ENCODE assay signal across 9 cellular contexts in genomic region chrX:134377537-134377936, GRCh38. TPM values are rescaled to one million over a fixed set of nuclear protein-coding genes. Genes with fewer than 3 reads are reported as not detected.
DNase-seq lines count a peak whose midpoint lies in the region; ATAC-seq, FAIRE-seq and TF ChIP-seq lines count a peak whose summit lies in the region.
"Had no signal": no experiment of that assay in that cellular context is flagged by ENCODE, and none has a peak within 500 bp of the region (broad histone marks: within the 10 kb centered on the region; RNA-seq: fewer than 3 reads in every experiment).

No MANE protein-coding gene starts in this region.

- H3K36me3 ChIP-seq in Peyer's patch (peaks cover 0 to 8% (median 0%) of the 10 kb centered on the region in 3 donors), bronchial epithelial cell (ENCODE audit: control insufficient read depth, insufficient read depth, low read length) (no peaks in the 10 kb centered on the region)

- no peak overlapping the region for H3K4me3 Mint-ChIP-seq in T-helper 17 cell

- H3K4me1 ChIP-seq in Peyer's patch: no peaks in the 10 kb centered on the region

- no peak overlapping the region for H3K27ac ChIP-seq in Peyer's patch

- no peak overlapping the region for H3K27ac Mint-ChIP-seq in T-helper 17 cell
- H3K27ac Mint-ChIP-seq: activated T-cell treated with anti-CD3 and anti-CD28 coated beads, Interleukin-2, amount 50 U/mL, for 72 hours had no signal

- H3K4me3 ChIP-seq in Peyer's patch (no peak overlapping the region), bronchial epithelial cell (ENCODE audit: low read depth, low read length) (no peak overlapping the region)

- no peak for TF ChIP-seq POLR2A in Peyer's patch (IDR thresholded peaks at IDR 0.05)

- peak; percentile 61 for DNase-seq in activated effector memory CD4-positive, alpha-beta T cell treated with anti-CD3 and anti-CD28 coated beads, Interleukin-2, amount 50 U/mL, for 16 hours
- DNase-seq in activated effector memory CD4-positive, alpha-beta T cell treated with Interleukin-2 at 50 U/mL for 16 hours: no peak
- DNase-seq in Peyer's patch (peak in 2 of 3 donors; percentile 22 to 53), bronchial epithelial cell (ENCODE audit: low read depth) (peak; percentile 34), NCI-H1930 (lab: John Stamatoyannopoulos, UW) (no peak), T-helper 17 cell (no peak)
- peak; percentile 11 for DNase-seq in stimulated activated CD4-positive, alpha-beta T cell treated with anti-CD3 and anti-CD28 coated beads, Interleukin-4, amount 100 ng/mL, for 24 hours

- ATAC-seq in HG03103 (IDR thresholded peaks at IDR 0.05; ENCODE audit: low read depth, unreplicated experiment) (peak; percentile 38), T-helper 17 cell (no peak)
- ATAC-seq: activated T-cell treated with anti-CD3 and anti-CD28 coated beads, Interleukin-2, amount 50 U/mL, for 72 hours had no signal

- no peaks in the 10 kb centered on the region for H3K27me3 Mint-ChIP-seq in T-helper 17 cell

- H3K36me3 Mint-ChIP-seq in T-helper 17 cell (ENCODE audit: low read depth): no peaks in the 10 kb centered on the region

- H3K4me1 Mint-ChIP-seq in T-helper 17 cell: peaks cover 8% of the 10 kb centered on the region

- H3K27me3 ChIP-seq in Peyer's patch (no peaks in the 10 kb centered on the region), bronchial epithelial cell (ENCODE audit: control insufficient read depth, insufficient read depth, low read length) (no peaks in the 10 kb centered on the region)

- FAIRE-seq in bronchial epithelial cell (lab: Jason Lieb, UNC): no peak

- peak in 4 of 6 experiments; percentile 13 to 31 (median 20) for TF ChIP-seq CTCF in Peyer's patch (IDR thresholded peaks at IDR 0.05)
- TF ChIP-seq CTCF in bronchial epithelial cell (IDR thresholded peaks at IDR 0.05; ENCODE audit: insufficient read depth, low read length, severe bottlenecking): peak; percentile 24

- H3K9me3 ChIP-seq in Peyer's patch: no peaks in the 10 kb centered on the region
- H3K9me3 ChIP-seq in T-helper 17 cell (ENCODE audit: control insufficient read depth, low read length, poor library complexity, severe bottlenecking): no peaks in the 10 kb centered on the region

RNA-seq across cellular contexts. Expression of gene PHF6, which starts 4.4 kb away (rescaled TPM):
- total RNA-seq in Peyer's patch: 10 to 100 TPM in 3 of 4 donors, 1 to 10 TPM in 1; 6.7 to 19.8 (median 11.7) TPM
- total RNA-seq in bronchial epithelial cell: 27.1 and 28.4 TPM in 2 replicates
- total RNA-seq in T-helper 17 cell: 10 to 100 TPM in 1 of 2 donors, 1 to 10 TPM in 1; 8.2 to 10.5 TPM

Comparison
In these comparisons a context has a peak if more than half of its experiments do, and no peak if none do; other contexts are left out.
1. DNase-seq: peak in activated effector memory CD4-positive, alpha-beta T cell treated with anti-CD3 and anti-CD28 coated beads, Interleukin-2, amount 50 U/mL, for 16 hours (single experiment), Peyer's patch (2 of 3), bronchial epithelial cell (single experiment) and stimulated activated CD4-positive, alpha-beta T cell treated with anti-CD3 and anti-CD28 coated beads, Interleukin-4, amount 100 ng/mL, for 24 hours (single experiment); none in activated effector memory CD4-positive, alpha-beta T cell treated with Interleukin-2 at 50 U/mL for 16 hours (single experiment), NCI-H1930 (0 of 2) and T-helper 17 cell (0 of 3).